1 cellular context compared by ENCODE assay signal in the genomic region with DNA sequence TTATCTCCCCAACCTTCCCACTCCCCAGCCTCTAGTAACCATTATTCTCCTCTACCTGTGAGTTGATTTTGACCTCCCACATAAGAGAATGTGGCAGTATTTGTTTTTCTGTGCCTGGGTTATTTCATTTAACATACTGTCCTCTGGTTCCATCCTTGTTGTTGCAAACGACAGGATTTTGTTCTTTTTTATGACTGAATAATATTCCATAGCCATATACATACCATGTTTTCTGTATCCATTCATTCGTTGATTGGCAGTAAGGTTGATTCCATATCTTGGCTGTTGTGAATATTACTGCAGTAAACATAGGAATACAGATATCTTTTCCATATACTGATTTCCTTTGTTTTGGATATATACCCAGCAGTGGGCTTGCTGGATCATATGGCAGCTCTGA.
TF ChIP-seq lines count a peak whose summit lies in the region.

No MANE protein-coding gene starts in this region.

TF ChIP-seq in endothelial cell of umbilical vein, 7 proteins besides CTCF, POLR2A, EP300 and RAD21 (continued from another document):
- TF ChIP-seq JUN (IDR thresholded peaks at IDR 0.05; ENCODE audit: borderline replicate concordance, insufficient read depth, insufficient read length, low read depth): no peak
- no peak for TF ChIP-seq GATA2 (IDR thresholded peaks at IDR 0.05; ENCODE audit: insufficient read depth, insufficient read length, low read depth, low read length)
TF ChIP-seq in endothelial cell of umbilical vein: peak in this region for 0.
